Comparison of ENCODE assay signal across 15 cellular contexts in genomic region chr4:84151574-84151973, GRCh38.
DNase-seq lines count a peak whose midpoint lies in the region; ATAC-seq, FAIRE-seq and TF ChIP-seq lines count a peak whose summit lies in the region.
"Had no signal": no experiment of that assay in that cellular context is flagged by ENCODE, and none has a peak within 500 bp of the region (broad histone marks: within the 10 kb centered on the region; RNA-seq: fewer than 3 reads in every experiment).

No MANE protein-coding gene starts in this region.

- H3K9me2 ChIP-seq in OCI-LY1 (ENCODE audit: low read depth, low read length): no peaks in the 10 kb centered on the region

- no peaks in the 10 kb centered on the region for H3K36me3 ChIP-seq in OCI-LY1 (ENCODE audit: insufficient read depth, low read length)
- H3K36me3 ChIP-seq: BLaER1 had no signal

- H3K79me2 ChIP-seq in OCI-LY1 (ENCODE audit: insufficient read depth, low read length): no peaks in the 10 kb centered on the region

- no peak for TF ChIP-seq POLR2A in GM12891 (IDR thresholded peaks at IDR 0.05; ENCODE audit: low read depth, low read length)

- no peak overlapping the region for H2AFZ ChIP-seq in OCI-LY1 (ENCODE audit: low read length)

- no peaks in the 10 kb centered on the region for H3K4me1 ChIP-seq in OCI-LY1 (ENCODE audit: insufficient read depth, low read length, severe bottlenecking)
- H3K4me1 ChIP-seq: BLaER1, psoas muscle had no signal

- no peaks in the 10 kb centered on the region for H4K20me1 ChIP-seq in OCI-LY1 (ENCODE audit: insufficient read depth, low read length)
- H4K20me1 ChIP-seq: BLaER1 had no signal

- no peak overlapping the region for H3K27ac ChIP-seq in OCI-LY1 (ENCODE audit: low read depth, low read length, poor library complexity, severe bottlenecking)
- H3K27ac ChIP-seq: BLaER1, psoas muscle had no signal

- FAIRE-seq in GM12891 (lab: Jason Lieb, UNC): no peak
- FAIRE-seq: astrocyte had no signal

- H3K27me3 ChIP-seq in OCI-LY1 (ENCODE audit: insufficient read depth, low read length): no peaks in the 10 kb centered on the region
- H3K27me3 ChIP-seq: BLaER1 had no signal

- ATAC-seq in HG02798 (IDR thresholded peaks at IDR 0.05; ENCODE audit: poor library complexity, unreplicated experiment) (peak; percentile 44), HG02884 (IDR thresholded peaks at IDR 0.05; ENCODE audit: unreplicated experiment) (no peak)
- ATAC-seq: psoas muscle; stimulated activated memory B cell treated with anti-CD40 and anti-IgM and Interleukin-4, amounts not matched to agents 10 μg/mL and 1 μg/mL and 100 μg/mL, for 72 hours had no signal

- peak; percentile 19 for DNase-seq in DMS153 treated with DMSO at 0.1 percent for 48 hours (lab: John Stamatoyannopoulos, UW; ENCODE audit: unreplicated experiment)
- no peak for DNase-seq in DMS153 (lab: John Stamatoyannopoulos, UW)
- DNase-seq in epithelial cell of esophagus (ENCODE audit: low read depth): no peak
- DNase-seq in GM12891 (ENCODE audit: insufficient read length, low spot score): no peak
- DNase-seq in SW480 (ENCODE audit: low spot score): no peak
- DNase-seq: DMS79, islet precursor cell, NCI-H1092 treated with DMSO at 0.1 percent for 48 hours, psoas muscle had no signal

- no peaks in the 10 kb centered on the region for H3F3A ChIP-seq in OCI-LY1 (ENCODE audit: insufficient read depth, low read length)

- no peak overlapping the region for H3K9ac ChIP-seq in OCI-LY1 (ENCODE audit: low read length)
- H3K9ac ChIP-seq: BLaER1 had no signal

- no peaks in the 10 kb centered on the region for H3K9me3 ChIP-seq in OCI-LY1 (ENCODE audit: low read length)
- H3K9me3 ChIP-seq: BLaER1, psoas muscle had no signal

- H3K4me3 ChIP-seq in OCI-LY1 (ENCODE audit: low read depth, low read length, poor library complexity, severe bottlenecking) (no peak overlapping the region), epithelial cell of esophagus (ENCODE audit: low read length) (no peak overlapping the region)
- H3K4me3 ChIP-seq: BLaER1, psoas muscle had no signal

- H3K4me2 ChIP-seq in OCI-LY1 (ENCODE audit: low read length): no peak overlapping the region
- H3K4me2 ChIP-seq: BLaER1 had no signal

- TF ChIP-seq CTCF in OCI-LY1 (IDR thresholded peaks at IDR 0.05; ENCODE audit: low read length) (peak; percentile 23; the same call in 1 of the 2 replicates), epithelial cell of esophagus (IDR thresholded peaks at IDR 0.05; ENCODE audit: insufficient read depth, low read depth, low read length, missing control alignments) (peak; percentile 19)

TF ChIP-seq in GM12891, 5 proteins besides CTCF, POLR2A, EP300 and RAD21:
- TF ChIP-seq PAX5 (IDR thresholded peaks at IDR 0.05; ENCODE audit: insufficient read depth, low read length, severe bottlenecking): no peak
- no peak for TF ChIP-seq POLR2AphosphoS5 (IDR thresholded peaks at IDR 0.05; ENCODE audit: low read depth, low read length)
- no peak for TF ChIP-seq TAF1 (IDR thresholded peaks at IDR 0.05; ENCODE audit: low read depth, low read length)
- TF ChIP-seq POU2F2 (IDR thresholded peaks at IDR 0.05; ENCODE audit: low read depth, low read length): no peak
- no peak for TF ChIP-seq SPI1 (IDR thresholded peaks at IDR 0.05; ENCODE audit: low read depth, low read length)
